ENCODE assay signal across 25 cellular contexts in the genomic region with DNA sequence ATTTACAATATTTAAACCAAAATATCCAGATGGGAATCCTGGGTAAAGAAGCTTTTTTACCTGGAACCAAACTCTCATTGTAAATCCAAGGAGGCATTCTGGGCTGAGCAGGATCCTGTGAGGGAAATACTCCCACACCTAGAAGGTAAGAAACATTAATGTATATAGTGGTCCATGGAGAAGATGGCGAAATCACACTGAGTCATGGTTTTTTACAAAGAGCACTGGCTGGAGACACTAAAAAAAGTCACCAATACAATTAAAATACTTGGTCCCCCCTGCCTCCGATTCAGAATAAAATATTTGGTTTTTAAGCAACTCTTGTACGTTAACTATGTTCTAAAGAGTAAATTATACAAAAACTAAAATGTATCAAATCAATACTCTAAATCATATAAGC.
"Had no signal": no experiment of that assay in that cellular context is flagged by ENCODE, and none has a peak within 500 bp of the region (broad histone marks: within the 10 kb centered on the region; RNA-seq: fewer than 3 reads in every experiment).

No MANE protein-coding gene starts in this region.

- H3K4me3 ChIP-seq: gastrocnemius medialis, pancreas, psoas muscle, right atrium auricular region, upper lobe of right lung had no signal

- DNase-seq: activated CD4-positive, alpha-beta T cell treated with anti-CD3 and anti-CD28 coated beads, Interleukin-2, amount 10 ng/mL, durations not matched to agents 7 days and 5 days; activated CD4-positive, CD25-positive, alpha-beta regulatory T cell treated with anti-CD3 and anti-CD28 coated beads, Interleukin-2, amount 50 U/mL, for 72 hours; activated CD8-positive, alpha-beta memory T cell treated with anti-CD3 and anti-CD28 coated beads, Interleukin-2, amount 10 ng/mL, durations not matched to agents 7 days and 5 days; activated CD8-positive, alpha-beta T cell treated with anti-CD3 and anti-CD28 coated beads for 36 hours; activated gamma-delta T cell treated with Interleukin-2 at 50 U/mL for 16 hours; activated T-cell treated with anti-CD3 and anti-CD28 coated beads for 4 hours; amygdala; effector CD4-positive, alpha-beta T cell; erythroblast; gastrocnemius medialis; hippocampal formation; left ventricle myocardium superior; pancreas; psoas muscle; stimulated activated CD4-positive, alpha-beta T cell treated with anti-CD3 and anti-CD28 coated beads, Interleukin-12 subunit alpha, Interleukin-12 subunit beta, amount 100 ng/mL, for 4 hours; stimulated activated CD4-positive, alpha-beta T cell treated with anti-CD3 and anti-CD28 coated beads, Interleukin-4, amount 100 ng/mL, for 4 hours; stimulated activated naive CD8-positive, alpha-beta T cell treated with anti-CD3 and anti-CD28 coated beads, Interleukin-15, Interleukin-2, amounts not matched to agents 100 U/mL and 50 U/mL, for 24 hours; T-cell; upper lobe of right lung; WERI-Rb-1 had no signal

- H3K9me3 Mint-ChIP-seq: dendritic cell treated with granulocyte-macrophage colony-stimulating factor and Interleukin-4, amounts not matched to agents 40 ng/mL and 50 ng/mL, for 4 days; natural killer cell treated with Interleukin-12 subunit alpha and Interleukin-12 subunit beta and Interleukin-15 and Interleukin-18, amount 100 ng/mL, for 72 hours; T-cell had no signal

- H3K27me3 Mint-ChIP-seq: activated CD4-positive, alpha-beta T cell treated with anti-CD3 and anti-CD28 coated beads, Interleukin-2, amount 10 ng/mL, durations not matched to agents 7 days and 5 days; activated CD8-positive, alpha-beta memory T cell treated with anti-CD3 and anti-CD28 coated beads, Interleukin-2, amount 10 ng/mL, durations not matched to agents 7 days and 5 days; activated CD8-positive, alpha-beta T cell treated with anti-CD3 and anti-CD28 coated beads for 36 hours; dendritic cell treated with granulocyte-macrophage colony-stimulating factor and Interleukin-4, amounts not matched to agents 40 ng/mL and 50 ng/mL, for 4 days; natural killer cell treated with Interleukin-12 subunit alpha and Interleukin-12 subunit beta and Interleukin-15 and Interleukin-18, amount 100 ng/mL, for 72 hours; T-cell had no signal

- H3K4me1 Mint-ChIP-seq: activated CD4-positive, alpha-beta T cell treated with anti-CD3 and anti-CD28 coated beads, Interleukin-2, amount 10 ng/mL, durations not matched to agents 7 days and 5 days; activated CD8-positive, alpha-beta memory T cell treated with anti-CD3 and anti-CD28 coated beads, Interleukin-2, amount 10 ng/mL, durations not matched to agents 7 days and 5 days had no signal

- H3K27ac Mint-ChIP-seq: activated CD4-positive, alpha-beta T cell treated with anti-CD3 and anti-CD28 coated beads, Interleukin-2, amount 10 ng/mL, durations not matched to agents 7 days and 5 days; activated CD8-positive, alpha-beta memory T cell treated with anti-CD3 and anti-CD28 coated beads, Interleukin-2, amount 10 ng/mL, durations not matched to agents 7 days and 5 days; activated naive CD4-positive, alpha-beta T cell treated with anti-CD3 and anti-CD28 coated beads, Interleukin-2, amount 50 U/mL, for 72 hours; dendritic cell treated with granulocyte-macrophage colony-stimulating factor and Interleukin-4, amounts not matched to agents 40 ng/mL and 50 ng/mL, for 4 days; natural killer cell treated with Interleukin-12 subunit alpha and Interleukin-12 subunit beta and Interleukin-15 and Interleukin-18, amount 100 ng/mL, for 72 hours; T-cell; T-helper 2 cell treated with Interferon-gamma antibody and Interleukin-4, amounts not matched to agents 5 μg/mL and 100 μg/mL, for 36 hours had no signal

- H3K4me3 Mint-ChIP-seq: activated CD4-positive, alpha-beta T cell treated with anti-CD3 and anti-CD28 coated beads, Interleukin-2, amount 10 ng/mL, durations not matched to agents 7 days and 5 days; activated CD8-positive, alpha-beta memory T cell treated with anti-CD3 and anti-CD28 coated beads, Interleukin-2, amount 10 ng/mL, durations not matched to agents 7 days and 5 days; activated CD8-positive, alpha-beta T cell treated with anti-CD3 and anti-CD28 coated beads for 36 hours; dendritic cell treated with granulocyte-macrophage colony-stimulating factor and Interleukin-4, amounts not matched to agents 40 ng/mL and 50 ng/mL, for 4 days; natural killer cell treated with Interleukin-12 subunit alpha and Interleukin-12 subunit beta and Interleukin-15 and Interleukin-18, amount 100 ng/mL, for 72 hours; T-cell; T-helper 2 cell treated with Interferon-gamma antibody and Interleukin-4, amounts not matched to agents 5 μg/mL and 100 μg/mL, for 36 hours had no signal
